Comparison of ENCODE assay signal across 22 cellular contexts in the genomic region with DNA sequence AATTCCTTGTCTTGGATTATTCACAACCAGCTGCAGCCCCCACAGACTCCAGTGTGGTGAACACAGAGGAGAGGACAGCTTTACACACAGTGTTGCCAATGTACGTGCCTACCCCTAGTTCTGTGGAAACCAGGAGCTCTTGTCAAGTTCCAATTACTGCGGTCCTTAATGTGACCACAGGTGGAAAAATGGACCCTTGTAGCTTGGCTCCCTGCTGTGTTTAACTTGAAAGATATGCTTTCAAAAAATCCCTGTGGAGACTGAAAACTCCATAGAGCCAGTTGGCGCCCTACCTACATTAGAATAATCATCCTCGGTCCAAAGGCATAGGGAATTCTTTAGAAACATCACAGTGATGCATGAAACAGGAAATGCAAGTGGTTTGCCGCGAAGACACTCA.
"Had no signal": no experiment of that assay in that cellular context is flagged by ENCODE, and none has a peak within 500 bp of the region (broad histone marks: within the 10 kb centered on the region; RNA-seq: fewer than 3 reads in every experiment).

No MANE protein-coding gene starts in this region.

- DNase-seq: activated B cell treated with CpG ODN at 0.5 μM for 24 hours; activated CD4-positive, alpha-beta T cell treated with anti-CD3 and anti-CD28 coated beads, Interleukin-2, amount 50 U/mL, for 1 hour; activated CD8-positive, alpha-beta T cell treated with anti-CD3 and anti-CD28 coated beads for 36 hours; activated gamma-delta T cell treated with Interleukin-2 at 50 U/mL for 16 hours; activated naive CD8-positive, alpha-beta T cell treated with anti-CD3 and anti-CD28 coated beads, Interleukin-2, amount 50 U/mL, for 24 hours; activated T-cell treated with anti-CD3 and anti-CD28 coated beads, Interleukin-2, amount 50 U/mL, for 4 hours; amygdala; body of pancreas; dermis blood vessel endothelial cell; effector CD4-positive, alpha-beta T cell; foreskin keratinocyte; heart right ventricle; naive B cell; nephron progenitor cell; ovary; retina; stimulated activated CD4-positive, alpha-beta T cell treated with anti-CD3 and anti-CD28 coated beads, Interleukin-12 subunit alpha, Interleukin-12 subunit beta, amount 100 ng/mL, for 4 hours; stimulated activated CD4-positive, alpha-beta T cell treated with anti-CD3 and anti-CD28 coated beads, Interleukin-4, amount 100 ng/mL, for 24 hours; uterus had no signal

- ATAC-seq: activated CD8-positive, alpha-beta T cell treated with anti-CD3 and anti-CD28 coated beads for 36 hours; activated naive CD8-positive, alpha-beta T cell treated with anti-CD3 and anti-CD28 coated beads, Interleukin-2, amount 50 U/mL, for 24 hours; activated T-cell treated with anti-CD3 and anti-CD28 coated beads, Interleukin-2, amount 50 U/mL, for 4 hours; activated T-helper 17 cell treated with anti-CD3 and anti-CD28 coated beads, Interleukin-2, amount 50 U/mL, for 72 hours; body of pancreas; foreskin keratinocyte; heart right ventricle; sciatic nerve; stimulated activated effector memory CD8-positive, alpha-beta T cell treated with anti-CD3 and anti-CD28 coated beads, Interleukin-12 subunit alpha, Interleukin-12 subunit beta, amount 100 ng/mL, for 72 hours had no signal
